16 cellular contexts compared by ENCODE assay signal in genomic region chr12:75701859-75702258, GRCh38.
DNase-seq lines count a peak whose midpoint lies in the region; ATAC-seq, FAIRE-seq and TF ChIP-seq lines count a peak whose summit lies in the region.
"Had no signal": no experiment of that assay in that cellular context is flagged by ENCODE, and none has a peak within 500 bp of the region (broad histone marks: within the 10 kb centered on the region; RNA-seq: fewer than 3 reads in every experiment).

No MANE protein-coding gene starts in this region.

- no peaks in the 10 kb centered on the region for H3K9me3 Mint-ChIP-seq in activated naive CD4-positive, alpha-beta T cell treated with anti-CD3 and anti-CD28 coated beads, Interleukin-2, amount 50 U/mL, for 72 hours
- H3K9me3 Mint-ChIP-seq in type B pancreatic cell = peaks cover 6% of the 10 kb centered on the region
- H3K9me3 Mint-ChIP-seq in activated T-helper 2 cell treated with anti-CD3 and anti-CD28 coated beads, Interferon-gamma antibody, Interleukin-2, Interleukin-4, amounts not matched to agents 10 μg/mL and 5 μg/mL and 100 μg/mL, durations not matched to agents 14 hours and 24 hours and 36 hours = no peaks in the 10 kb centered on the region
- H3K9me3 Mint-ChIP-seq: CD8-positive, alpha-beta T cell had no signal

- H3K36me3 ChIP-seq in Loucy (ENCODE audit: insufficient read depth, low read length) = no peaks in the 10 kb centered on the region
- H3K36me3 ChIP-seq in H1 (ENCODE audit: control insufficient read depth in 2 of 4, insufficient read depth in 4 of 4, low read length in 3 of 4) = no peaks in the 10 kb centered on the region

- no peak overlapping the region for H4K5ac ChIP-seq in H1 (ENCODE audit: insufficient read length, low read depth, low read length)

- H3K14ac ChIP-seq in H1 (ENCODE audit: insufficient read length) = no peak overlapping the region

- no peak overlapping the region; the same call in 1 of the 2 replicates for H2BK12ac ChIP-seq in H1 (ENCODE audit: low read depth, low read length)

- H4K8ac ChIP-seq in H1 (ENCODE audit: extremely low read depth, insufficient read depth, low read length) = no peak overlapping the region

- 85% methylated on average over 2 of the region's 2 CpGs; no CpG with 5 or more reads in 1 of the 2 experiments for WGBS in H1 (ENCODE audit: extremely low coverage in 1 of 2, insufficient coverage in 1 of 2, insufficient read length in 1 of 2, insufficient replicate concordance in 2 of 2, low coverage in 1 of 2, low lambda C conversion rate in 2 of 2, missing lambda C conversion rate in 1 of 2), 2 experiments

- H3K9me3 ChIP-seq in Loucy (ENCODE audit: insufficient read depth, low read depth, low read length) (no peaks in the 10 kb centered on the region), H1 (ENCODE audit: insufficient read depth in 2 of 2, low read depth in 1 of 2, low read length in 1 of 2) (no peaks in the 10 kb centered on the region)

- H3K9me2 ChIP-seq in Loucy (replicated peaks; ENCODE audit: low read depth, low read length) = no peaks in the 10 kb centered on the region

- H3K79me1 ChIP-seq in H1 (ENCODE audit: low read depth, low read length) = no peaks in the 10 kb centered on the region

- peak overlapping the region; percentile 72 for H3K4me3 ChIP-seq in Loucy (ENCODE audit: low read length, poor library complexity, severe bottlenecking)
- H3K4me3 ChIP-seq in H1 (ENCODE audit: extremely low read depth in 1 of 4, insufficient read depth in 2 of 4, low read depth in 3 of 4, low read length in 4 of 4) = no peak overlapping the region

- H3K4me1 Mint-ChIP-seq in type B pancreatic cell (ENCODE audit: unreplicated experiment) = peaks cover 39% of the 10 kb centered on the region
- H3K4me1 Mint-ChIP-seq in activated T-helper 2 cell treated with anti-CD3 and anti-CD28 coated beads, Interferon-gamma antibody, Interleukin-2, Interleukin-4, amounts not matched to agents 10 μg/mL and 5 μg/mL and 100 μg/mL, durations not matched to agents 14 hours and 24 hours and 36 hours (ENCODE audit: low read depth) = peaks cover 3% of the 10 kb centered on the region

- no peak for TF ChIP-seq POLR2A in H1 (IDR thresholded peaks at IDR 0.05; ENCODE audit: control extremely low read depth in 1 of 2, low read depth in 2 of 2, low read length in 2 of 2)

- no peak overlapping the region for H4K91ac ChIP-seq in H1 (replicated peaks; ENCODE audit: insufficient read length, low read length)

- no peak overlapping the region for H2BK5ac ChIP-seq in H1 (ENCODE audit: low read depth, low read length)

- H2BK15ac ChIP-seq in H1 (ENCODE audit: low read length) = no peak overlapping the region

- H3K27me3 Mint-ChIP-seq in type B pancreatic cell = no peaks in the 10 kb centered on the region
- H3K27me3 Mint-ChIP-seq in activated T-helper 2 cell treated with anti-CD3 and anti-CD28 coated beads, Interferon-gamma antibody, Interleukin-2, Interleukin-4, amounts not matched to agents 10 μg/mL and 5 μg/mL and 100 μg/mL, durations not matched to agents 14 hours and 24 hours and 36 hours (ENCODE audit: low read depth) = peaks cover 13% of the 10 kb centered on the region

- H3K9ac ChIP-seq in Loucy (ENCODE audit: low read depth, low read length, poor library complexity, severe bottlenecking) = peak overlapping the region; percentile 78
- no peak overlapping the region for H3K9ac ChIP-seq in H1 (replicated peaks in 1 of 4; ENCODE audit: extremely low read depth in 1 of 4, low read depth in 3 of 4, low read length in 3 of 4)

- no peak for TF ChIP-seq EP300 in H1 (IDR thresholded peaks at IDR 0.05; ENCODE audit: borderline replicate concordance in 1 of 2, low read depth in 2 of 2, low read length in 2 of 2)

- no peak overlapping the region for H3K18ac ChIP-seq in H1 (ENCODE audit: extremely low read depth, low read length)

- no peak for DNase-seq in activated naive CD4-positive, alpha-beta T cell treated with anti-CD3 and anti-CD28 coated beads, Interleukin-2, amount 50 U/mL, for 72 hours (ENCODE audit: low spot score in 2 of 2)
- no peak for DNase-seq in activated naive CD4-positive, alpha-beta T cell treated with anti-CD3 and anti-CD28 coated beads, Interleukin-2, amount 50 U/mL, for 16 hours
- DNase-seq in H1 (ENCODE audit: low read depth in 1 of 2, low spot score in 2 of 2) (no peak), type B pancreatic cell (ENCODE audit: extremely low spot score, unreplicated experiment) (no peak), NAMALWA (ENCODE audit: low spot score) (no peak)
- DNase-seq in activated T-helper 2 cell treated with anti-CD3 and anti-CD28 coated beads, Interferon-gamma antibody, Interleukin-2, Interleukin-4, amounts not matched to agents 10 μg/mL and 5 μg/mL and 100 μg/mL, durations not matched to agents 14 hours and 24 hours and 36 hours (ENCODE audit: low spot score) = no peak
- no peak for DNase-seq in activated effector memory CD4-positive, alpha-beta T cell treated with anti-CD3 and anti-CD28 coated beads, Interleukin-2, amount 50 U/mL, for 16 hours
- DNase-seq: ACHN; CD8-positive, alpha-beta T cell; GOT3; Karpas-422; NCI-H1930; NCI-H510A; NCI-H82 had no signal

- no peak overlapping the region for H3K27ac ChIP-seq in H1 (ENCODE audit: low read depth, low read length)

- no peak overlapping the region for H3K56ac ChIP-seq in H1 (replicated peaks; ENCODE audit: insufficient read length, low read depth, low read length)

- H3K79me2 ChIP-seq in Loucy (ENCODE audit: insufficient read depth, low read length) = no peaks in the 10 kb centered on the region
- no peaks in the 10 kb centered on the region for H3K79me2 ChIP-seq in H1 (ENCODE audit: control insufficient read depth in 1 of 2, insufficient read depth in 2 of 2, low read length in 2 of 2)

- FAIRE-seq in H1 (lab: Jason Lieb, UNC) = no peak
- FAIRE-seq: RCC 7860 had no signal

- intact Hi-C loops in activated T-helper 2 cell treated with anti-CD3 and anti-CD28 coated beads, Interferon-gamma antibody, Interleukin-2, Interleukin-4, amounts not matched to agents 10 μg/mL and 5 μg/mL and 100 μg/mL, durations not matched to agents 14 hours and 24 hours and 36 hours (cut with micrococcal nuclease) = no loop called here

- H3F3A ChIP-seq in Loucy (ENCODE audit: low read depth) = peaks cover 8% of the 10 kb centered on the region

- peak; percentile 28 to 33 for ATAC-seq in activated naive CD4-positive, alpha-beta T cell treated with anti-CD3 and anti-CD28 coated beads, Interleukin-2, amount 50 U/mL, for 72 hours
- ATAC-seq: CD8-positive, alpha-beta T cell had no signal

- H3K4me1 ChIP-seq in Loucy (ENCODE audit: insufficient read depth, low read length, poor library complexity, severe bottlenecking) = peaks cover 67% of the 10 kb centered on the region
- peaks cover 0 to 6% (median 3%) of the 10 kb centered on the region in 4 experiments; a peak in 3 of 7 replicates for H3K4me1 ChIP-seq in H1 (replicated peaks in 1 of 4; ENCODE audit: control insufficient read depth in 3 of 4, insufficient read depth in 4 of 4, low read length in 3 of 4)

- peak overlapping the region; percentile 21; the same call in 1 of the 2 replicates for H2AFZ ChIP-seq in Loucy (ENCODE audit: low read length)
- H2AFZ ChIP-seq in H1 (ENCODE audit: low read length) = no peak overlapping the region

- no peak overlapping the region for H3K4ac ChIP-seq in H1 (replicated peaks; ENCODE audit: insufficient read length, low read depth, low read length)

- TF ChIP-seq CTCF in Loucy (conservative IDR thresholded peaks at IDR 0.05; ENCODE audit: low read length) = no peak
- TF ChIP-seq CTCF in H1 (IDR thresholded peaks at IDR 0.05; ENCODE audit: control extremely low read depth in 1 of 3, insufficient read depth in 1 of 3, low read depth in 1 of 3, low read length in 3 of 3) = no peak
- TF ChIP-seq CTCF in type B pancreatic cell (conservative IDR thresholded peaks at IDR 0.05) = no peak

- peak overlapping the region; percentile 88 for H2BK120ac ChIP-seq in H1 (replicated peaks; ENCODE audit: low read depth, low read length)

- H3K27ac Mint-ChIP-seq in activated naive CD4-positive, alpha-beta T cell treated with anti-CD3 and anti-CD28 coated beads, Interleukin-2, amount 50 U/mL, for 72 hours = no peak overlapping the region
- H3K27ac Mint-ChIP-seq in type B pancreatic cell = peak overlapping the region; percentile 67
- H3K27ac Mint-ChIP-seq in activated T-helper 2 cell treated with anti-CD3 and anti-CD28 coated beads, Interferon-gamma antibody, Interleukin-2, Interleukin-4, amounts not matched to agents 10 μg/mL and 5 μg/mL and 100 μg/mL, durations not matched to agents 14 hours and 24 hours and 36 hours = no peak overlapping the region
- H3K27ac Mint-ChIP-seq: CD8-positive, alpha-beta T cell had no signal

- H2BK20ac ChIP-seq in H1 (ENCODE audit: low read length) = no peak overlapping the region

- H3K23me2 ChIP-seq in H1 (ENCODE audit: low read depth, low read length) = no peaks in the 10 kb centered on the region

- H2AK5ac ChIP-seq in H1 (ENCODE audit: low read depth, low read length) = no peak overlapping the region

- CTCF ChIA-PET in H1 (lab: Charles Lee; ENCODE audit: partially characterized antibody) = interaction anchor here (1.2 to 2.1 kb wide), 2 partner anchors 16 to 105 kb away, joined by 3 to 5 read pairs; no protein-coding TSS in a partner anchor

- H3K36me3 Mint-ChIP-seq in activated naive CD4-positive, alpha-beta T cell treated with anti-CD3 and anti-CD28 coated beads, Interleukin-2, amount 50 U/mL, for 72 hours = no peaks in the 10 kb centered on the region
- H3K36me3 Mint-ChIP-seq in type B pancreatic cell = peaks cover 4% of the 10 kb centered on the region
- no peaks in the 10 kb centered on the region for H3K36me3 Mint-ChIP-seq in activated T-helper 2 cell treated with anti-CD3 and anti-CD28 coated beads, Interferon-gamma antibody, Interleukin-2, Interleukin-4, amounts not matched to agents 10 μg/mL and 5 μg/mL and 100 μg/mL, durations not matched to agents 14 hours and 24 hours and 36 hours (ENCODE audit: low read depth)
- H3K36me3 Mint-ChIP-seq: CD8-positive, alpha-beta T cell had no signal

- H3K4me3 Mint-ChIP-seq in type B pancreatic cell = peak overlapping the region; percentile 14
- no peak overlapping the region for H3K4me3 Mint-ChIP-seq in activated T-helper 2 cell treated with anti-CD3 and anti-CD28 coated beads, Interferon-gamma antibody, Interleukin-2, Interleukin-4, amounts not matched to agents 10 μg/mL and 5 μg/mL and 100 μg/mL, durations not matched to agents 14 hours and 24 hours and 36 hours (ENCODE audit: low read depth)

- no peak for TF ChIP-seq RAD21 in H1 (IDR thresholded peaks at IDR 0.05 in 1 of 2, conservative IDR thresholded peaks at IDR 0.05 in 1 of 2; ENCODE audit: low read depth in 2 of 2, low read length in 2 of 2)

- H3K23ac ChIP-seq in H1 (ENCODE audit: insufficient read length) = no peak overlapping the region

- H3K4me2 ChIP-seq in Loucy (ENCODE audit: low read depth, low read length, poor library complexity, severe bottlenecking) = peak overlapping the region; percentile 89
- H3K4me2 ChIP-seq in H1 (ENCODE audit: insufficient read depth in 1 of 2, low read depth in 2 of 2, low read length in 2 of 2) = no peak overlapping the region

- H4K20me1 ChIP-seq in Loucy (ENCODE audit: insufficient read depth, low read length, poor library complexity, severe bottlenecking) = no peaks in the 10 kb centered on the region
- H4K20me1 ChIP-seq in H1 (replicated peaks in 1 of 2; ENCODE audit: control insufficient read depth in 1 of 2, insufficient read depth in 2 of 2, low read length in 2 of 2) = no peaks in the 10 kb centered on the region

- POLR2A ChIA-PET in H1 (lab: Charles Lee; ENCODE audit: partially characterized antibody) = no interaction called here

- H3K27me3 ChIP-seq in Loucy (ENCODE audit: insufficient read depth, low read length, poor library complexity, severe bottlenecking) = no peaks in the 10 kb centered on the region
- no peaks in the 10 kb centered on the region for H3K27me3 ChIP-seq in H1 (replicated peaks in 1 of 4; ENCODE audit: control insufficient read depth in 3 of 4, extremely low read depth in 1 of 4, insufficient read depth in 3 of 4, low read length in 3 of 4)
